Comparison of ENCODE assay signal across 17 cellular contexts in the genomic region with DNA sequence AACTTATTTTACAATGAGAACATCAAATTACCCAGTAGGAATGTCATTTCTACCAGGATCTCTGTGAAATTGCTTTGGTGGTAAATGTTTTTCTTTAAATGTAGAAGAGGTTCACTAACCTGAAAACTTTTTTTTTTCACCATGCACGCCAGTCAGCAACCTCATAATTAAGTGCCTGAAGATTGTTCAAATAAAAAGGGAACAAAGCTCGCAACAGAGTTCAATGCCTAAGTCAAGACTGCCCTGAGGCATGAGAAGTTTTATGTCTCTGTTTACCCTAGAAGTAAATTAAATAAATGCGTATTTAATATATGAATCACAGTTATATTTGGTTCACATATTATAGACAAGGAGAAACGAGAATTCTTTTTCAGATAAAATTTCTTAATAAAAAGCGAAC.
"Had no signal": no experiment of that assay in that cellular context is flagged by ENCODE, and none has a peak within 500 bp of the region (broad histone marks: within the 10 kb centered on the region; RNA-seq: fewer than 3 reads in every experiment).

No MANE protein-coding gene starts in this region.

- H3K4me1 Mint-ChIP-seq: naive thymus-derived CD8-positive, alpha-beta T cell; stimulated activated effector memory CD8-positive, alpha-beta T cell treated with anti-CD3 and anti-CD28 coated beads, Interleukin-12 subunit alpha, Interleukin-12 subunit beta, amount 100 ng/mL, for 72 hours had no signal

- H3K36me3 Mint-ChIP-seq: stimulated activated effector memory CD8-positive, alpha-beta T cell treated with anti-CD3 and anti-CD28 coated beads, Interleukin-12 subunit alpha, Interleukin-12 subunit beta, amount 100 ng/mL, for 72 hours had no signal

- ATAC-seq: effector memory CD8-positive, alpha-beta T cell; gastrocnemius medialis; heart right ventricle; left colon; naive thymus-derived CD8-positive, alpha-beta T cell; pancreas; stimulated activated effector memory CD8-positive, alpha-beta T cell treated with anti-CD3 and anti-CD28 coated beads, Interleukin-12 subunit alpha, Interleukin-12 subunit beta, amount 100 ng/mL, for 72 hours had no signal

- H3K9me3 Mint-ChIP-seq: activated T-helper 1 cell treated with anti-CD3 and anti-CD28 coated beads, Interleukin-12 subunit alpha, Interleukin-12 subunit beta, Interleukin-2, Interleukin-4 antibody, amounts not matched to agents 30 ng/mL and 10 ng/mL and 1 ng/mL, durations not matched to agents 14 hours and 24 hours and 36 hours; effector memory CD8-positive, alpha-beta T cell; naive thymus-derived CD8-positive, alpha-beta T cell; stimulated activated effector memory CD8-positive, alpha-beta T cell treated with anti-CD3 and anti-CD28 coated beads, Interleukin-12 subunit alpha, Interleukin-12 subunit beta, amount 100 ng/mL, for 72 hours had no signal

- H3K27me3 ChIP-seq: brain microvascular endothelial cell, gastrocnemius medialis, pancreas had no signal

- FAIRE-seq: pancreas, urothelium cell line had no signal

- DNase-seq: activated CD4-positive, CD25-positive, alpha-beta regulatory T cell treated with anti-CD3 and anti-CD28 coated beads, Interleukin-2, amount 50 U/mL, for 72 hours; activated naive CD4-positive, alpha-beta T cell; anterior cingulate cortex; brain microvascular endothelial cell; cortex of kidney; effector memory CD8-positive, alpha-beta T cell; gastrocnemius medialis; heart right ventricle; left colon; naive thymus-derived CD8-positive, alpha-beta T cell; pancreas; retina; T-helper 9 cell had no signal

- H3K4me1 ChIP-seq: gastrocnemius medialis, heart right ventricle, pancreas had no signal

- H3K36me3 ChIP-seq: brain microvascular endothelial cell, gastrocnemius medialis, heart right ventricle, pancreas had no signal

- H3K27ac ChIP-seq: brain microvascular endothelial cell, gastrocnemius medialis, heart right ventricle, pancreas had no signal

- H3K4me3 ChIP-seq: gastrocnemius medialis, heart right ventricle, lung, pancreas had no signal

- H3K4me3 Mint-ChIP-seq: activated T-helper 1 cell treated with anti-CD3 and anti-CD28 coated beads, Interleukin-12 subunit alpha, Interleukin-12 subunit beta, Interleukin-2, Interleukin-4 antibody, amounts not matched to agents 30 ng/mL and 10 ng/mL and 1 ng/mL, durations not matched to agents 14 hours and 24 hours and 36 hours; effector memory CD8-positive, alpha-beta T cell; naive thymus-derived CD8-positive, alpha-beta T cell; stimulated activated effector memory CD8-positive, alpha-beta T cell treated with anti-CD3 and anti-CD28 coated beads, Interleukin-12 subunit alpha, Interleukin-12 subunit beta, amount 100 ng/mL, for 72 hours had no signal

- H3K9me3 ChIP-seq: gastrocnemius medialis, heart right ventricle, pancreas had no signal

- H3K27ac Mint-ChIP-seq: activated T-helper 1 cell treated with anti-CD3 and anti-CD28 coated beads, Interleukin-12 subunit alpha, Interleukin-12 subunit beta, Interleukin-2, Interleukin-4 antibody, amounts not matched to agents 30 ng/mL and 10 ng/mL and 1 ng/mL, durations not matched to agents 14 hours and 24 hours and 36 hours; effector memory CD8-positive, alpha-beta T cell; naive thymus-derived CD8-positive, alpha-beta T cell; stimulated activated effector memory CD8-positive, alpha-beta T cell treated with anti-CD3 and anti-CD28 coated beads, Interleukin-12 subunit alpha, Interleukin-12 subunit beta, amount 100 ng/mL, for 72 hours had no signal
